ENCODE assay signal across 23 cellular contexts in genomic region chr11:127238321-127238720, GRCh38.
"Had no signal": no experiment of that assay in that cellular context is flagged by ENCODE, and none has a peak within 500 bp of the region (broad histone marks: within the 10 kb centered on the region; RNA-seq: fewer than 3 reads in every experiment).

No MANE protein-coding gene starts in this region.

- H3K27ac ChIP-seq: adrenal gland, SK-N-MC, VCaP had no signal

- DNase-seq: activated CD4-positive, alpha-beta memory T cell treated with anti-CD3 and anti-CD28 coated beads for 36 hours; activated CD4-positive, alpha-beta T cell treated with anti-CD3 and anti-CD28 coated beads, Interleukin-2, amount 10 ng/mL, durations not matched to agents 7 days and 5 days; activated CD4-positive, CD25-positive, alpha-beta regulatory T cell; activated CD8-positive, alpha-beta memory T cell treated with anti-CD3 and anti-CD28 coated beads for 24 hours; activated gamma-delta T cell treated with Interleukin-2 at 50 U/mL for 16 hours; activated naive CD4-positive, alpha-beta T cell treated with anti-CD3 and anti-CD28 coated beads, Interleukin-2, amount 50 U/mL, for 16 hours; activated naive CD8-positive, alpha-beta T cell treated with anti-CD3 and anti-CD28 coated beads, Interleukin-2, amount 10 ng/mL, durations not matched to agents 7 days and 5 days; activated T-cell treated with anti-CD3 and anti-CD28 coated beads for 4 hours; activated T-cell treated with anti-CD3 and anti-CD28 coated beads, Interleukin-2, amount 50 U/mL, for 48 hours; adrenal gland; anterior cingulate cortex; central memory CD4-positive, alpha-beta T cell; Karpas-422; NCI-H1417; NCI-H2081; NCI-H446; NCI-H524; NCI-H82; T-cell had no signal

- ATAC-seq: activated T-helper 17 cell treated with anti-CD3 and anti-CD28 coated beads, Interleukin-2, amount 50 U/mL, for 72 hours; Right ventricle myocardium inferior; T-cell had no signal
